ENCODE assay signal across 8 cellular contexts in genomic region chr12:112125250-112125999, GRCh38. TPM values are rescaled to one million over a fixed set of nuclear protein-coding genes. Genes with fewer than 3 reads are reported as not detected.
DNase-seq lines count a peak whose midpoint lies in the region; ATAC-seq and TF ChIP-seq lines count a peak whose summit lies in the region.

Gene TRAFD1, plus strand, starts transcription at chr12:112125560. Its CDS starts 4,963 bp downstream, at chr12:112130523.

- peaks cover 31% of the 10 kb centered on the region for H3K4me1 Mint-ChIP-seq in T-helper 1 cell treated with Interleukin-12 subunit alpha and Interleukin-12 subunit beta and Interleukin-4 antibody, amounts not matched to agents 30 μg/mL and 1 μg/mL, for 36 hours (ENCODE audit: low read depth)

- DNase-seq in GM13977 (ENCODE audit: low spot score) (peak; percentile 98), NCI-H1694 (lab: John Stamatoyannopoulos, UW) (peak; percentile 94), amniotic stem cell (lab: John Stamatoyannopoulos, UW) (peak; percentile 93), left cardiac atrium (peak; percentile 98), posterior vena cava (ENCODE audit: low spot score) (peak; percentile 99), upper lobe of right lung (peak; percentile 99)

- H3K27ac Mint-ChIP-seq in T-helper 1 cell treated with Interleukin-12 subunit alpha and Interleukin-12 subunit beta and Interleukin-4 antibody, amounts not matched to agents 30 μg/mL and 1 μg/mL, for 36 hours, result peak within 1 kb of the TSS; percentile 86

- H3K36me3 ChIP-seq in upper lobe of right lung, result no peaks in the 10 kb centered on the region

- TF ChIP-seq CTCF in GM13977 (IDR thresholded peaks at IDR 0.05; ENCODE audit: extremely low read depth, insufficient read depth, missing control alignments) (no peak), upper lobe of right lung (IDR thresholded peaks at IDR 0.05) (no peak)

- no peaks in the 10 kb centered on the region for H3K9me3 Mint-ChIP-seq in T-helper 1 cell treated with Interleukin-12 subunit alpha and Interleukin-12 subunit beta and Interleukin-4 antibody, amounts not matched to agents 30 μg/mL and 1 μg/mL, for 36 hours

- H3K4me1 ChIP-seq in upper lobe of right lung, result peaks cover 45% of the 10 kb centered on the region

- in situ Hi-C loops in GM13977 (cut with MboI; ENCODE audit: low pct_unique_long_range_greater_than_20kb, low sequenced_read_pairs, unreplicated experiment), result no loop called here

- peak within 1 kb of the TSS; percentile 85 for H3K4me3 Mint-ChIP-seq in T-helper 1 cell treated with Interleukin-12 subunit alpha and Interleukin-12 subunit beta and Interleukin-4 antibody, amounts not matched to agents 30 μg/mL and 1 μg/mL, for 36 hours

- no peaks in the 10 kb centered on the region for H3K9me3 ChIP-seq in upper lobe of right lung

- intact Hi-C loops in left cardiac atrium (cut with DNase I), result no loop called here
- intact Hi-C loops in posterior vena cava (cut with DNase I), result no loop called here
- intact Hi-C loops in upper lobe of right lung (cut with DNase I), result no loop called here

- ATAC-seq in HG02884 (IDR thresholded peaks at IDR 0.05; ENCODE audit: unreplicated experiment) (peak; percentile 95), left cardiac atrium (peak; percentile 97 to 98), upper lobe of right lung (peak; percentile 100)

- peaks cover 13% of the 10 kb centered on the region for H3K36me3 Mint-ChIP-seq in T-helper 1 cell treated with Interleukin-12 subunit alpha and Interleukin-12 subunit beta and Interleukin-4 antibody, amounts not matched to agents 30 μg/mL and 1 μg/mL, for 36 hours (ENCODE audit: low read depth)

- no peaks in the 10 kb centered on the region for H3K27me3 ChIP-seq in upper lobe of right lung

- H3K27ac ChIP-seq in upper lobe of right lung, result peak within 1 kb of the TSS; percentile 95

- H3K4me3 ChIP-seq in upper lobe of right lung, result peak within 1 kb of the TSS; percentile 97

- H3K27me3 Mint-ChIP-seq in T-helper 1 cell treated with Interleukin-12 subunit alpha and Interleukin-12 subunit beta and Interleukin-4 antibody, amounts not matched to agents 30 μg/mL and 1 μg/mL, for 36 hours (ENCODE audit: low read depth), result peaks cover 13% of the 10 kb centered on the region

RNA-seq across cellular contexts. Expression of gene TRAFD1, which starts in this region (rescaled TPM):
- total RNA-seq in left cardiac atrium (10 to 100 TPM; 18.0 to 18.9 TPM), posterior vena cava (10 to 100 TPM; 23.5 to 24.0 TPM), upper lobe of right lung (35.3 TPM)

Comparison
In these comparisons a context has a peak if more than half of its experiments do, and no peak if none do; other contexts are left out.
1. Peak in every context shown above with its lines: DNase-seq, ATAC-seq, H3K4me3 ChIP-seq and H3K27ac ChIP-seq.